Comparison of ENCODE assay signal across 15 cellular contexts in the genomic region with DNA sequence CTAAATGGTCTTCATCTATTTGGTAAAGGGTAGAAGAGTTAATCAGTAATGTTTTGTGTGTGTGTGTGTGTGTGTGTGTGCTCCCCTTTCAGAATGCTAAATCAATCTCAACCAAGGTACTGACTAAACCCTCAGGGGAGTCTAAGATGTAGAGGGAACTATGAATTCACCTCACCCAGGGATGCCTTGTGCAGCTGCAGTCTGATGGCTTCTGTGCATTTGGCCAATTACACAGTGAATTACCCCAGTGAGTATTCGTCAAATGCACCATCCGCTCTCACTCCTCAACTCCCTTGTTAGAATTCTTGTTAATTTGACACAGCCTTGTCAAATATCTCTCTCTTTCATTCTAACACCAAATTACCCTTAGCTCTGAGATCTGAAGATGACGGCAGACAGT.
DNase-seq lines count a peak whose midpoint lies in the region; ATAC-seq, FAIRE-seq and TF ChIP-seq lines count a peak whose summit lies in the region.
"Had no signal": no experiment of that assay in that cellular context is flagged by ENCODE, and none has a peak within 500 bp of the region (broad histone marks: within the 10 kb centered on the region; RNA-seq: fewer than 3 reads in every experiment).

No MANE protein-coding gene starts in this region.

- H3K27me3 ChIP-seq in aorta (ENCODE audit: control insufficient read depth in 1 of 2, insufficient read depth in 2 of 2, low read length in 1 of 2) (no peaks in the 10 kb centered on the region), small intestine (ENCODE audit: control insufficient read depth in 2 of 2, insufficient read depth in 2 of 2, low read length in 2 of 2) (no peaks in the 10 kb centered on the region)
- H3K27me3 ChIP-seq: heart left ventricle had no signal

- intact Hi-C loops in Right ventricle myocardium superior (cut with DNase I) (no loop called here), aorta (cut with DNase I) (no loop called here)

- no peaks in the 10 kb centered on the region for H3K9me3 ChIP-seq in aorta (ENCODE audit: control insufficient read depth, low read length)
- H3K9me3 ChIP-seq in small intestine (ENCODE audit: control insufficient read depth, low read depth) = no peaks in the 10 kb centered on the region

- no peaks in the 10 kb centered on the region for H3K36me3 ChIP-seq in aorta (ENCODE audit: control insufficient read depth in 1 of 2, insufficient read depth in 2 of 2, low read length in 1 of 2)
- no peaks in the 10 kb centered on the region for H3K36me3 ChIP-seq in small intestine (ENCODE audit: control insufficient read depth in 2 of 2, insufficient read depth in 2 of 2, low read length in 2 of 2)
- H3K36me3 ChIP-seq: heart left ventricle had no signal

- H3K4me3 ChIP-seq in epithelial cell of proximal tubule (ENCODE audit: low read depth, low read length) = no peak overlapping the region
- no peak overlapping the region for H3K4me3 ChIP-seq in aorta (ENCODE audit: low read length in 2 of 2)
- no peak overlapping the region for H3K4me3 ChIP-seq in small intestine (ENCODE audit: low read depth in 1 of 2, low read length in 2 of 2)
- H3K4me3 ChIP-seq: heart left ventricle had no signal

- WGBS in aorta, 2 donors = 38 to 65% methylated on average over 3 of the region's 3 CpGs
- 82 to 92% (median 89%) methylated on average over 3 of the region's 3 CpGs for WGBS in small intestine, 3 donors

- H3K27ac ChIP-seq in aorta (ENCODE audit: low read depth in 1 of 2, low read length in 2 of 2) (no peak overlapping the region), small intestine (ENCODE audit: low read depth in 1 of 2, low read length in 1 of 2) (no peak overlapping the region)
- H3K27ac ChIP-seq: heart left ventricle had no signal

- FAIRE-seq in small intestine (lab: Jason Lieb, UNC) (no peak), RCC 7860 (lab: Jason Lieb, UNC) (no peak)
- FAIRE-seq: colon, D721Med had no signal

- H3K4me1 ChIP-seq in aorta (ENCODE audit: control insufficient read depth in 1 of 2, insufficient read depth in 2 of 2, low read length in 2 of 2) (no peaks in the 10 kb centered on the region), small intestine (ENCODE audit: control insufficient read depth in 2 of 2, insufficient read depth in 1 of 2, low read depth in 1 of 2, low read length in 1 of 2) (no peaks in the 10 kb centered on the region)
- H3K4me1 ChIP-seq: heart left ventricle had no signal

- DNase-seq in epithelial cell of proximal tubule (ENCODE audit: low read depth) (peak; percentile 36), Right ventricle myocardium superior (no peak), aorta (no peak), small intestine (no peak), RCC 7860 (ENCODE audit: low spot score) (no peak)
- DNase-seq: activated CD4-positive, alpha-beta T cell treated with anti-CD3 and anti-CD28 coated beads, Interleukin-2, amount 10 ng/mL, durations not matched to agents 24 days and 14 days; activated T-cell treated with anti-CD3 and anti-CD28 coated beads, Interleukin-2, amount 50 U/mL, for 72 hours; heart left ventricle; NCI-H2029 treated with DMSO at 0.1 percent for 48 hours; NCI-H774 had no signal

- ATAC-seq in GM18858 (IDR thresholded peaks at IDR 0.05; ENCODE audit: unreplicated experiment) (peak; percentile 29), GM21526 (IDR thresholded peaks at IDR 0.05; ENCODE audit: low FRiP score, unreplicated experiment) (peak; percentile 34), HG03135 (IDR thresholded peaks at IDR 0.05; ENCODE audit: unreplicated experiment) (peak; percentile 32), Right ventricle myocardium superior (ENCODE audit: poor library complexity) (no peak), aorta (ENCODE audit: low FRiP score) (no peak)
- ATAC-seq: activated T-cell treated with anti-CD3 and anti-CD28 coated beads, Interleukin-2, amount 50 U/mL, for 72 hours; heart left ventricle had no signal

- TF ChIP-seq CTCF in epithelial cell of proximal tubule (conservative IDR thresholded peaks at IDR 0.05; ENCODE audit: low read depth, low read length) = no peak

Comparison
In these comparisons a context has a peak if more than half of its experiments do, and no peak if none do; other contexts are left out.
1. ATAC-seq: peak in GM18858 (single experiment), GM21526 (single experiment) and HG03135 (single experiment); none in Right ventricle myocardium superior (single experiment) and aorta (single experiment).